Comparison of ENCODE assay signal across 8 cellular contexts in genomic region chr13:33111414-33112110, GRCh38.
DNase-seq lines count a peak whose midpoint lies in the region; ATAC-seq and TF ChIP-seq lines count a peak whose summit lies in the region.
"Had no signal": no experiment of that assay in that cellular context is flagged by ENCODE, and none has a peak within 500 bp of the region (broad histone marks: within the 10 kb centered on the region; RNA-seq: fewer than 3 reads in every experiment).

No MANE protein-coding gene starts in this region.

- no peaks in the 10 kb centered on the region for H3K9me3 Mint-ChIP-seq in nephron progenitor cell
- H3K9me3 Mint-ChIP-seq: activated naive CD4-positive, alpha-beta T cell treated with anti-CD3 and anti-CD28 coated beads, Interleukin-2, amount 50 U/mL, for 72 hours had no signal

- DNase-seq in NCI-H526 (lab: John Stamatoyannopoulos, UW) = peak; percentile 96 to 99
- peak; percentile 90 for DNase-seq in fibroblast of villous mesenchyme (ENCODE audit: low read depth)
- no peak for DNase-seq in iPS-NIHi11 (ENCODE audit: low spot score)
- DNase-seq in nephron progenitor cell = no peak

- peaks cover 23% of the 10 kb centered on the region for H3K4me1 Mint-ChIP-seq in nephron progenitor cell

- no peak overlapping the region for H3K4me3 ChIP-seq in fibroblast of villous mesenchyme (ENCODE audit: low read depth, low read length)

- H3K27me3 Mint-ChIP-seq in nephron progenitor cell (ENCODE audit: low read depth, poor library complexity) = peaks cover 12% of the 10 kb centered on the region

- ATAC-seq in GM19397 (IDR thresholded peaks at IDR 0.05; ENCODE audit: unreplicated experiment) (peak; percentile 19), HG02571 (IDR thresholded peaks at IDR 0.05; ENCODE audit: unreplicated experiment) (no peak)
- ATAC-seq: activated naive CD4-positive, alpha-beta T cell treated with anti-CD3 and anti-CD28 coated beads, Interleukin-2, amount 50 U/mL, for 72 hours had no signal

- no peaks in the 10 kb centered on the region for H3K36me3 Mint-ChIP-seq in nephron progenitor cell (ENCODE audit: low read depth)
- H3K36me3 Mint-ChIP-seq: activated naive CD4-positive, alpha-beta T cell treated with anti-CD3 and anti-CD28 coated beads, Interleukin-2, amount 50 U/mL, for 72 hours had no signal

- no peak overlapping the region for H3K27ac Mint-ChIP-seq in nephron progenitor cell
- H3K27ac Mint-ChIP-seq: activated naive CD4-positive, alpha-beta T cell treated with anti-CD3 and anti-CD28 coated beads, Interleukin-2, amount 50 U/mL, for 72 hours had no signal

- H3K27ac ChIP-seq in temporal lobe (ENCODE audit: low read depth, low read length) = peak overlapping the region; percentile 51

- no peak overlapping the region for H3K4me3 Mint-ChIP-seq in nephron progenitor cell

- no peak for TF ChIP-seq CTCF in fibroblast of villous mesenchyme (IDR thresholded peaks at IDR 0.05; ENCODE audit: insufficient read depth, low read depth, low read length)
- TF ChIP-seq CTCF in nephron progenitor cell (IDR thresholded peaks at IDR 0.05) = no peak

Comparison
In these comparisons a context has a peak if more than half of its experiments do, and no peak if none do; other contexts are left out.
1. DNase-seq: peak in NCI-H526 (2 of 2) and fibroblast of villous mesenchyme (single experiment); none in iPS-NIHi11 (single experiment) and nephron progenitor cell (single experiment).